Comparison of ENCODE assay signal across 8 cellular contexts in genomic region chr16:25838724-25839186, GRCh38.
DNase-seq lines count a peak whose midpoint lies in the region; ATAC-seq, FAIRE-seq and TF ChIP-seq lines count a peak whose summit lies in the region.

No MANE protein-coding gene starts in this region.

- no peaks in the 10 kb centered on the region for H3K36me3 ChIP-seq in GM12878 (ENCODE audit: control insufficient read depth in 2 of 2, insufficient read depth in 2 of 2, low read length in 1 of 2)

- RAD21 ChIA-PET in GM12878 (lab: Charles Lee; ENCODE audit: unreplicated experiment) = no interaction called here

- H4K20me1 ChIP-seq in GM12878 (ENCODE audit: control insufficient read depth, insufficient read depth) = no peaks in the 10 kb centered on the region

- intact Hi-C loops in GM12878 (cut with micrococcal nuclease; ENCODE audit: unreplicated experiment) = loop anchor here (5.0 kb wide), 5 partner anchors 614 to 1619 kb away; no protein-coding TSS in a partner anchor

- no peaks in the 10 kb centered on the region for H3K27me3 ChIP-seq in GM12878 (replicated peaks in 1 of 2; ENCODE audit: control insufficient read depth in 2 of 2, insufficient read depth in 2 of 2, low read length in 1 of 2)

- SMC1A ChIA-PET in GM12878 (lab: Charles Lee; ENCODE audit: uncharacterized antibody, unreplicated experiment) = interaction anchor here (0.6 kb wide), 1 partner anchor 579 kb away, joined by 3 read pairs; no protein-coding TSS in a partner anchor

- TF ChIP-seq POLR2A in GM12878 (IDR thresholded peaks at IDR 0.05; ENCODE audit: low read depth, low read length) = no peak

- DNase-seq in SIG-M5 treated with dmso at 0.1 percent for 504 hours (lab: John Stamatoyannopoulos, UW; ENCODE audit: unreplicated experiment) (peak; percentile 63), SIG-M5 (lab: John Stamatoyannopoulos, UW) (no peak), M059J (ENCODE audit: low read depth) (peak; percentile 47), RCC 7860 (ENCODE audit: low spot score) (peak; percentile 42), GM12878 (ENCODE audit: low read depth, low spot score) (peak; percentile 11), iPS-NIHi7 (ENCODE audit: extremely low spot score) (peak; percentile 42)
- peak; percentile 2 to 7 for DNase-seq in stimulated activated CD4-positive, alpha-beta T cell treated with anti-CD3 and anti-CD28 coated beads, Interleukin-2, amount 100 ng/mL, for 48 hours
- DNase-seq in effector CD8-positive, alpha-beta T cell (lab: John Stamatoyannopoulos, UW) = no peak

- WGBS in GM12878 (ENCODE audit: insufficient coverage, insufficient replicate concordance, low lambda C conversion rate, missing lambda C conversion rate) = 2% methylated on average over 6 of the region's 6 CpGs

- H3K4me1 ChIP-seq in GM12878 (ENCODE audit: control insufficient read depth, insufficient read depth, low read length) = no peaks in the 10 kb centered on the region

- no peak overlapping the region for H2AFZ ChIP-seq in GM12878 (ENCODE audit: control insufficient read depth, low read depth, low read length)

- TF ChIP-seq RAD21 in GM12878 (IDR thresholded peaks at IDR 0.05; ENCODE audit: insufficient read depth, low read depth, low read length) = peak; percentile 72

- H3K9me3 ChIP-seq in GM12878 (replicated peaks; ENCODE audit: control insufficient read depth, insufficient read depth, low read length) = no peaks in the 10 kb centered on the region

- BruUV-seq in GM12878 (replicated peaks; lab: Mats Ljungman, UMichigan) = no TSS peak

- peak; percentile 63 to 67 (median 63) for TF ChIP-seq CTCF in GM12878 (IDR thresholded peaks at IDR 0.05 in 2 of 3, conservative IDR thresholded peaks at IDR 0.05 in 1 of 3; ENCODE audit: control insufficient read depth in 2 of 3, extremely low read depth in 1 of 3, insufficient read depth in 1 of 3, low read depth in 3 of 3, low read length in 3 of 3)

- ATAC-seq in GM12878 = peak; percentile 65

- no peak for TF ChIP-seq EP300 in GM12878 (IDR thresholded peaks at IDR 0.05; ENCODE audit: borderline replicate concordance in 1 of 2, control insufficient read depth in 1 of 2, low read depth in 2 of 2, low read length in 2 of 2)

- POLR2A ChIA-PET in GM12878 (lab: Charles Lee) = no interaction called here

- FAIRE-seq in RCC 7860 (lab: Jason Lieb, UNC) = peak; percentile 5
- peak; percentile 75 for FAIRE-seq in GM12878 (lab: Jason Lieb, UNC)

- no peak overlapping the region for H3K4me3 ChIP-seq in GM12878

- no peak overlapping the region for H3K9ac ChIP-seq in GM12878 (ENCODE audit: control insufficient read depth, insufficient read depth, low read length)

- no peak overlapping the region for H3K27ac ChIP-seq in GM12878 (ENCODE audit: control insufficient read depth, insufficient read depth)

- H3K79me2 ChIP-seq in GM12878 (ENCODE audit: control insufficient read depth, insufficient read depth, low read length) = no peaks in the 10 kb centered on the region

- in situ Hi-C loops in GM12878 (cut with MboI) = loop anchor here (5.0 to 25.0 kb wide), 3 partner anchors 1274 to 1616 kb away; no protein-coding TSS in a partner anchor

- CTCF ChIA-PET in GM12878 (lab: Yijun Ruan, JAX) = interaction anchor here (0.6 to 1.4 kb wide), 3 partner anchors 18 to 185 kb away, joined by 3 to 6 read pairs (median 4); no protein-coding TSS in a partner anchor

- no peak overlapping the region for H3K4me2 ChIP-seq in GM12878 (ENCODE audit: control insufficient read depth, insufficient read depth)

TF ChIP-seq in GM12878, 131 proteins besides CTCF, POLR2A, EP300 and RAD21:
- TF ChIP-seq SMAD1 (IDR thresholded peaks at IDR 0.05; ENCODE audit: low read depth, partially characterized antibody) = no peak
- peak; percentile 51; the same call in 1 of the 2 replicates for TF ChIP-seq SMC3 (IDR thresholded peaks at IDR 0.05; ENCODE audit: borderline replicate concordance, low read length)

Comparison
In these comparisons a context has a peak if more than half of its experiments do, and no peak if none do; other contexts are left out.
1. DNase-seq: peak in SIG-M5 treated with dmso at 0.1 percent for 504 hours (single experiment), M059J (single experiment), RCC 7860 (single experiment), GM12878 (single experiment), iPS-NIHi7 (single experiment) and stimulated activated CD4-positive, alpha-beta T cell treated with anti-CD3 and anti-CD28 coated beads, Interleukin-2, amount 100 ng/mL, for 48 hours (2 of 2); none in SIG-M5 (single experiment) and effector CD8-positive, alpha-beta T cell (single experiment).